In the genomic region with DNA sequence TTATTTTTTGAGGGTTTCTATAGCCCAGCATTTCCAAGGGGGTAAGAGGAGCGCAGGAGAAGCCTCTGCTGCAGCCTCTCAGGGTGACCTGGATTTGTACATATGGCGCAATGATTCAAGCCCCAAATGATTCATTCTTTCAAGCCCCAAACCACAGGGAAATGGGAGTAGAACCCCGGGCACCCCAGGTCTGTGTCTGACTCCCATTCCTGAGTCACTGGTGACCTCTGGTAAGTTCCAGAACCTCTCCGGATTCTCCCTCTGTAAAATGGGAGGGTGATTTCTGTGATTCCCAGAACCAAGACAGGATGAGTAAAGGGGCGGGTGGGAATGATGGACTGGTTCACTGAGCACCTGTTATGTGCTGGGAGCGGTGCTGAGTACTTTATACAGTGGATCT, we compare ENCODE assay signal across 15 cellular contexts. TPM values are rescaled to one million over a fixed set of nuclear protein-coding genes. Genes with fewer than 3 reads are reported as not detected.
DNase-seq lines count a peak whose midpoint lies in the region; ATAC-seq and TF ChIP-seq lines count a peak whose summit lies in the region.
"Had no signal": no experiment of that assay in that cellular context is flagged by ENCODE, and none has a peak within 500 bp of the region (broad histone marks: within the 10 kb centered on the region; RNA-seq: fewer than 3 reads in every experiment).

No MANE protein-coding gene starts in this region.

- H3K36me3 ChIP-seq in RWPE2 (ENCODE audit: low read depth) (no peaks in the 10 kb centered on the region), stomach (no peaks in the 10 kb centered on the region)

- H3K4me3 ChIP-seq in RWPE2 (ENCODE audit: severe bottlenecking), result no peak overlapping the region
- H3K4me3 ChIP-seq in stomach, result no peak overlapping the region

- intact Hi-C loops in stomach (cut with DNase I; ENCODE audit: low total_unique reads), result no loop called here

- H3K27me3 Mint-ChIP-seq in type B pancreatic cell, result peaks cover 28% of the 10 kb centered on the region
- H3K27me3 Mint-ChIP-seq: activated CD8-positive, alpha-beta T cell treated with anti-CD3 and anti-CD28 coated beads for 36 hours had no signal

- H3K27ac ChIP-seq in RWPE2 (ENCODE audit: poor library complexity, severe bottlenecking), result peak overlapping the region; percentile 5
- H3K27ac ChIP-seq in stomach, result no peak overlapping the region

- no peak for TF ChIP-seq POLR2A in stomach (IDR thresholded peaks at IDR 0.05)

- no peak overlapping the region for H3K27ac Mint-ChIP-seq in type B pancreatic cell
- H3K27ac Mint-ChIP-seq: activated CD8-positive, alpha-beta T cell treated with anti-CD3 and anti-CD28 coated beads for 36 hours; stimulated activated naive B cell treated with anti-CD40 and anti-IgM and Interleukin-4, amounts not matched to agents 10 μg/mL and 1 μg/mL and 100 μg/mL, for 72 hours had no signal

- in situ Hi-C loops in ACHN (cut with HindIII; ENCODE audit: low pct_ligation_motif_present, low pct_unique_long_range_greater_than_20kb, low sequenced_read_pairs), result no loop called here

- no peak for TF ChIP-seq EP300 in stomach (IDR thresholded peaks at IDR 0.05)

- WGBS in stomach, 5 donors, result 68 to 86% (median 74%) methylated on average over 6 of the region's 6 CpGs

- TF ChIP-seq CTCF in RWPE2 (IDR thresholded peaks at IDR 0.05; ENCODE audit: poor library complexity, severe bottlenecking) (no peak), stomach (IDR thresholded peaks at IDR 0.05) (no peak), type B pancreatic cell (conservative IDR thresholded peaks at IDR 0.05) (no peak)

- H3K4me1 Mint-ChIP-seq in type B pancreatic cell (ENCODE audit: unreplicated experiment), result peaks cover 5% of the 10 kb centered on the region

- peak; percentile 51 for ATAC-seq in RWPE2 (ENCODE audit: low read depth)
- ATAC-seq: activated CD8-positive, alpha-beta T cell treated with anti-CD3 and anti-CD28 coated beads for 36 hours; stimulated activated naive B cell treated with anti-CD40 and anti-IgM and Interleukin-4, amounts not matched to agents 10 μg/mL and 1 μg/mL and 100 μg/mL, for 72 hours had no signal

- H3K4me3 Mint-ChIP-seq in type B pancreatic cell, result no peak overlapping the region
- H3K4me3 Mint-ChIP-seq: activated CD8-positive, alpha-beta T cell treated with anti-CD3 and anti-CD28 coated beads for 36 hours; stimulated activated naive B cell treated with anti-CD40 and anti-IgM and Interleukin-4, amounts not matched to agents 10 μg/mL and 1 μg/mL and 100 μg/mL, for 72 hours had no signal

- H3K9me3 ChIP-seq in RWPE2 (ENCODE audit: severe bottlenecking), result no peaks in the 10 kb centered on the region
- H3K9me3 ChIP-seq in stomach, result no peaks in the 10 kb centered on the region

- H3K9me3 Mint-ChIP-seq in type B pancreatic cell, result no peaks in the 10 kb centered on the region
- H3K9me3 Mint-ChIP-seq: activated CD8-positive, alpha-beta T cell treated with anti-CD3 and anti-CD28 coated beads for 36 hours; stimulated activated naive B cell treated with anti-CD40 and anti-IgM and Interleukin-4, amounts not matched to agents 10 μg/mL and 1 μg/mL and 100 μg/mL, for 72 hours had no signal

- H3K27me3 ChIP-seq in RWPE2 (ENCODE audit: insufficient read depth, poor library complexity, severe bottlenecking) (no peaks in the 10 kb centered on the region), stomach (peaks cover 0 to 26% (median 0%) of the 10 kb centered on the region in 3 donors)

- H3K36me3 Mint-ChIP-seq in type B pancreatic cell, result no peaks in the 10 kb centered on the region
- H3K36me3 Mint-ChIP-seq: stimulated activated naive B cell treated with anti-CD40 and anti-IgM and Interleukin-4, amounts not matched to agents 10 μg/mL and 1 μg/mL and 100 μg/mL, for 72 hours had no signal

- DNase-seq in ACHN (peak; percentile 45), GM04503 (ENCODE audit: low read depth) (peak; percentile 50), RWPE2 (ENCODE audit: low spot score) (no peak), fibroblast of peridontal ligament (ENCODE audit: extremely low read depth) (peak; percentile 70), HK-2 (ENCODE audit: unreplicated experiment) (no peak), stomach (no peak), CD1c-positive myeloid dendritic cell (ENCODE audit: extremely low spot score) (no peak), type B pancreatic cell (ENCODE audit: extremely low spot score, unreplicated experiment) (no peak)
- DNase-seq: activated CD8-positive, alpha-beta T cell treated with anti-CD3 and anti-CD28 coated beads for 36 hours; activated gamma-delta T cell; C1 segment of cervical spinal cord; NCI-H2029 treated with DMSO at 0.1 percent for 48 hours; stimulated activated CD4-positive, alpha-beta T cell treated with anti-CD3 and anti-CD28 coated beads, Interleukin-2, amount 100 ng/mL, for 24 hours; stimulated activated naive B cell treated with anti-CD40 and anti-IgM and Interleukin-4, amounts not matched to agents 10 μg/mL and 1 μg/mL and 100 μg/mL, for 72 hours had no signal

- H3K4me1 ChIP-seq in RWPE2 (ENCODE audit: insufficient read depth, poor library complexity, severe bottlenecking), result peaks cover 29% of the 10 kb centered on the region
- H3K4me1 ChIP-seq in stomach, result peaks cover 0 to 19% (median 6%) of the 10 kb centered on the region in 4 donors

RNA-seq across cellular contexts. Expression of a gene that starts 20.1 kb away (rescaled TPM):
- total RNA-seq in stomach (10 to 100 TPM in 4 of 5 donors, not detected in 1; 30.0 to 63.0 (median 36.4) TPM), type B pancreatic cell (ENCODE audit: low replicate concordance) (0.45 and 2.5 TPM in 2 replicates)
- 10 to 100 TPM in 1 of 3 donors, 1 to 10 TPM in 2; 7.9 to 13.3 (median 9.2) TPM for polyA plus RNA-seq in stomach
- total RNA-seq: activated CD8-positive, alpha-beta T cell treated with anti-CD3 and anti-CD28 coated beads for 36 hours; T-helper 1 cell treated with Interleukin-12 subunit alpha and Interleukin-12 subunit beta and Interleukin-4 antibody, amounts not matched to agents 30 ng/mL and 1 ng/mL, for 36 hours had no signal

RNA-seq across cellular contexts. Expression of a gene that starts 39.8 kb away (rescaled TPM):
- 10 to 100 TPM in 1 of 5 donors, 1 to 10 TPM in 2, under 1 TPM in 1, not detected in 1; 0.89 to 14.0 (median 4.6) TPM for total RNA-seq in stomach
- polyA plus RNA-seq in stomach, result 1 to 10 TPM; 3.4 to 8.2 (median 6.2) TPM
- 0.26 and 0.82 TPM in 2 replicates for total RNA-seq in type B pancreatic cell (ENCODE audit: low replicate concordance)
- total RNA-seq: activated CD8-positive, alpha-beta T cell treated with anti-CD3 and anti-CD28 coated beads for 36 hours; T-helper 1 cell treated with Interleukin-12 subunit alpha and Interleukin-12 subunit beta and Interleukin-4 antibody, amounts not matched to agents 30 ng/mL and 1 ng/mL, for 36 hours had no signal

Comparison
In these comparisons a context has a peak if more than half of its experiments do, and no peak if none do; other contexts are left out.
1. DNase-seq: peak in ACHN (single experiment), GM04503 (single experiment) and fibroblast of peridontal ligament (single experiment); none in RWPE2 (single experiment), HK-2 (single experiment), stomach (single experiment), CD1c-positive myeloid dendritic cell (single experiment) and type B pancreatic cell (single experiment).